Comparison of ENCODE assay signal across 8 cellular contexts in genomic region chr3:173397161-173398110, GRCh38. TPM values are rescaled to one million over a fixed set of nuclear protein-coding genes. Genes with fewer than 3 reads are reported as not detected.
DNase-seq lines count a peak whose midpoint lies in the region; ATAC-seq and FAIRE-seq lines count a peak whose summit lies in the region.

Gene NLGN1 (plus strand): TSS chr3:173397744.

- FAIRE-seq in HTR-8/SVneo (lab: Jason Lieb, UNC): no peak

- DNase-seq in C1 segment of cervical spinal cord (lab: John Stamatoyannopoulos, UW) (peak in 13 of 14 donors; percentile 20 to 90 (median 77)), HTR-8/SVneo (ENCODE audit: insufficient read length, low spot score) (peak; percentile 17), RPMI7951 (ENCODE audit: low read depth) (peak; percentile 26), dedifferentiated amniotic fluid mesenchymal stem cell (ENCODE audit: extremely low spot score) (peak; percentile 82)

- no peaks in the 10 kb centered on the region for H3K27me3 ChIP-seq in layer of hippocampus (ENCODE audit: control insufficient read depth, insufficient read depth, low read length)

- peak within 1 kb of the TSS; percentile 22 to 67 (median 29) for H3K4me3 ChIP-seq in skin epidermis

- ATAC-seq in GM18867 (IDR thresholded peaks at IDR 0.05; ENCODE audit: unreplicated experiment) (no peak), HG03521 (IDR thresholded peaks at IDR 0.05; ENCODE audit: unreplicated experiment) (no peak)

- H3K27ac ChIP-seq in layer of hippocampus (ENCODE audit: low read depth, low read length) (peak within 1 kb of the TSS; percentile 79), skin epidermis (peak within 1 kb of the TSS in 10 of 21 experiments; percentile 12 to 86 (median 70))

RNA-seq across cellular contexts. Expression of gene NLGN1, which starts in this region (rescaled TPM):
- 0.39 and 0.48 TPM in 2 replicates for total RNA-seq in RPMI7951 (2014; rRNA removed; shearing (Covaris generic))

Comparison
In these comparisons a context has a peak if more than half of its experiments do, and no peak if none do; other contexts are left out.
1. Peak in DNase-seq in RPMI7951; RNA of the gene not detected or under 1 TPM.
2. DNase-seq: peak in every context shown above with its lines; median percentile 82 in dedifferentiated amniotic fluid mesenchymal stem cell; 77 in C1 segment of cervical spinal cord; 26 in RPMI7951; 17 in HTR-8/SVneo.